ENCODE assay signal across 10 cellular contexts in genomic region chr11:28476053-28476452, GRCh38.
"Had no signal": no experiment of that assay in that cellular context is flagged by ENCODE, and none has a peak within 500 bp of the region (broad histone marks: within the 10 kb centered on the region; RNA-seq: fewer than 3 reads in every experiment).

No MANE protein-coding gene starts in this region.

- H3K36me3 ChIP-seq: esophagus squamous epithelium, thyroid gland had no signal

- H3K27ac ChIP-seq: esophagus squamous epithelium, thyroid gland had no signal

- H3K9me3 ChIP-seq: esophagus squamous epithelium, thyroid gland had no signal

- H3K27me3 ChIP-seq: esophagus squamous epithelium, thyroid gland had no signal

- H3K4me1 ChIP-seq: esophagus squamous epithelium, thyroid gland had no signal

- H3K4me3 ChIP-seq: esophagus squamous epithelium, thyroid gland had no signal

- ATAC-seq: activated CD8-positive, alpha-beta memory T cell treated with anti-CD3 and anti-CD28 coated beads, Interleukin-2, amount 10 ng/mL, durations not matched to agents 7 days and 5 days had no signal

- DNase-seq: activated CD4-positive, alpha-beta T cell treated with anti-CD3 and anti-CD28 coated beads for 1 hour; activated CD4-positive, alpha-beta T cell treated with anti-CD3 and anti-CD28 coated beads, Interleukin-2, amount 50 U/mL, for 48 hours; activated CD8-positive, alpha-beta memory T cell treated with anti-CD3 and anti-CD28 coated beads, Interleukin-2, amount 10 ng/mL, durations not matched to agents 7 days and 5 days; activated effector memory CD4-positive, alpha-beta T cell treated with Interleukin-2 at 50 U/mL for 16 hours; activated T-cell treated with anti-CD3 and anti-CD28 coated beads, Interleukin-2, amount 50 U/mL, for 24 hours; esophagus squamous epithelium; kidney; small intestine; T-helper 9 cell; thyroid gland had no signal
